Comparison of ENCODE assay signal across 8 cellular contexts in the genomic region with DNA sequence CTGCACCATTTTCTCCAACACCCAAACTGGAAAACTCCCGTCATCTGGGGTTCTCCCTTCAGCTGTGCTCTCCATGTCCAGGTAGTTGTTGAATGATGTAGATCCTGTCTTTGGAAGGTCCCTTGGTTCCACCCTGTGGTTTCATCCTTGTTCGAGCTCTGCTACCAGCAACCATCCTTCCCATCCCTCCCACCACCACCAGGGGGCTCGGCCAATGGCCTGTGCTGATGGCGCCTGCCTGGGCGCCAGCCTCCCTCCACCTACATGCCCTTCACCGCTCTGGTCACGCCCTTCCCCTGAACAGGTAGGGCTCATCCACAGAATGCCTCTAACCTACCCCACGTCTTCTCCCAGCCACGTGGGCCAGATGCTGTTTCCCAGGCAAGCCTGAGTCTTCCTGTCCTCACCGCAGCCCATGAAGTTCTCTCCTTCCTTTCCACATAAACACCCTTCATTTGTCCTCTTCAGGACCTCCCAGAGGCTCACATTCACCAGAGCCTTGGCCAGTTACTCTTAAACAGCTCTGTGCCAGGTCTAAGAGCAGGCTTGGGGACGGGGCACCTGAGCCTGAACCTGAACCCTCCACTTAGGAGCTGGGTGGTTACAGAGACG.
DNase-seq lines count a peak whose midpoint lies in the region; ATAC-seq and TF ChIP-seq lines count a peak whose summit lies in the region.

No MANE protein-coding gene starts in this region.

- no peak overlapping the region for H3K4me3 Mint-ChIP-seq in dendritic cell treated with granulocyte-macrophage colony-stimulating factor and Interleukin-4, amounts not matched to agents 40 ng/mL and 50 ng/mL, for 4 days

- no peaks in the 10 kb centered on the region for H3K9me3 Mint-ChIP-seq in dendritic cell treated with granulocyte-macrophage colony-stimulating factor and Interleukin-4, amounts not matched to agents 40 ng/mL and 50 ng/mL, for 4 days

- H3K9me3 ChIP-seq in OCI-LY1 (ENCODE audit: low read length) (peaks cover 11% of the 10 kb centered on the region), gastrocnemius medialis (no peaks in the 10 kb centered on the region)

- no peaks in the 10 kb centered on the region for H3K9me2 ChIP-seq in OCI-LY1 (ENCODE audit: low read depth, low read length)

- no peaks in the 10 kb centered on the region for H3F3A ChIP-seq in OCI-LY1 (ENCODE audit: insufficient read depth, low read length)

- in situ Hi-C loops in gastrocnemius medialis (cut with MboI; ENCODE audit: low sequenced_read_pairs in 4 of 4), result no loop called here

- no peaks in the 10 kb centered on the region for H3K36me3 Mint-ChIP-seq in dendritic cell treated with granulocyte-macrophage colony-stimulating factor and Interleukin-4, amounts not matched to agents 40 ng/mL and 50 ng/mL, for 4 days (ENCODE audit: low read depth)

- no peak overlapping the region for H3K4me2 ChIP-seq in OCI-LY1 (ENCODE audit: low read length)

- H3K27ac ChIP-seq in OCI-LY1 (ENCODE audit: low read depth, low read length, poor library complexity, severe bottlenecking), result no peak overlapping the region
- H3K27ac ChIP-seq in gastrocnemius medialis, result no peak overlapping the region

- intact Hi-C loops in dendritic cell treated with granulocyte-macrophage colony-stimulating factor and Interleukin-4, amounts not matched to agents 40 ng/mL and 50 ng/mL, for 4 days (cut with micrococcal nuclease), result no loop called here
- intact Hi-C loops in gastrocnemius medialis (cut with DNase I; ENCODE audit: low total_unique reads), result no loop called here

- peak overlapping the region; percentile 0 for H3K27ac Mint-ChIP-seq in dendritic cell treated with granulocyte-macrophage colony-stimulating factor and Interleukin-4, amounts not matched to agents 40 ng/mL and 50 ng/mL, for 4 days

- H3K36me3 ChIP-seq in OCI-LY1 (ENCODE audit: insufficient read depth, low read length) (peaks cover 3% of the 10 kb centered on the region; the same call in 1 of the 2 replicates), gastrocnemius medialis (no peaks in the 10 kb centered on the region)

- TF ChIP-seq CTCF in GM12873 (IDR thresholded peaks at IDR 0.05; ENCODE audit: insufficient read depth, low read depth, low read length, missing control alignments), result peak; percentile 96
- TF ChIP-seq CTCF in OCI-LY1 (IDR thresholded peaks at IDR 0.05; ENCODE audit: low read length), result peak; percentile 87
- TF ChIP-seq CTCF in gastrocnemius medialis (IDR thresholded peaks at IDR 0.05 in 4 of 5, conservative IDR thresholded peaks at IDR 0.05 in 1 of 5), result peak in 3 of 5 experiments; percentile 22 to 38 (median 33)

- ATAC-seq in gastrocnemius medialis, result no peak
- no peak for ATAC-seq in GM18868 (IDR thresholded peaks at IDR 0.05; ENCODE audit: unreplicated experiment)
- no peak for ATAC-seq in HG03460 (IDR thresholded peaks at IDR 0.05; ENCODE audit: unreplicated experiment)

- DNase-seq in gastrocnemius medialis (no peak), NCI-H1436 treated with DMSO at 0.1 percent for 48 hours (lab: John Stamatoyannopoulos, UW) (no peak)
- no peak for DNase-seq in activated CD4-positive, CD25-positive, alpha-beta regulatory T cell treated with anti-CD3 and anti-CD28 coated beads, Interleukin-2, amount 50 U/mL, for 72 hours

- no peaks in the 10 kb centered on the region for H3K79me2 ChIP-seq in OCI-LY1 (ENCODE audit: insufficient read depth, low read length)

- H2AFZ ChIP-seq in OCI-LY1 (ENCODE audit: low read length), result no peak overlapping the region

- H3K27me3 ChIP-seq in OCI-LY1 (ENCODE audit: insufficient read depth, low read length) (peaks cover 3% of the 10 kb centered on the region; the same call in 1 of the 2 replicates), gastrocnemius medialis (peaks cover 0 to 9% (median 6%) of the 10 kb centered on the region in 3 donors)

- H3K4me1 ChIP-seq in OCI-LY1 (ENCODE audit: insufficient read depth, low read length, severe bottlenecking) (peaks cover 35% of the 10 kb centered on the region), gastrocnemius medialis (no peaks in the 10 kb centered on the region)

- H3K27me3 Mint-ChIP-seq in dendritic cell treated with granulocyte-macrophage colony-stimulating factor and Interleukin-4, amounts not matched to agents 40 ng/mL and 50 ng/mL, for 4 days, result peaks cover 7% of the 10 kb centered on the region

- no peak overlapping the region for H3K4me3 ChIP-seq in OCI-LY1 (ENCODE audit: low read depth, low read length, poor library complexity, severe bottlenecking)
- H3K4me3 ChIP-seq in gastrocnemius medialis, result no peak overlapping the region

- no peak for TF ChIP-seq POLR2A in gastrocnemius medialis (IDR thresholded peaks at IDR 0.05)

- H4K20me1 ChIP-seq in OCI-LY1 (ENCODE audit: insufficient read depth, low read length), result no peaks in the 10 kb centered on the region

- no peak overlapping the region for H3K9ac ChIP-seq in OCI-LY1 (ENCODE audit: low read length)

- peaks cover 68% of the 10 kb centered on the region for H3K4me1 Mint-ChIP-seq in dendritic cell treated with granulocyte-macrophage colony-stimulating factor and Interleukin-4, amounts not matched to agents 40 ng/mL and 50 ng/mL, for 4 days (ENCODE audit: low read depth)

Comparison
In these comparisons a context has a peak if more than half of its experiments do, and no peak if none do; other contexts are left out.
1. CTCF ChIP-seq: peak in every context shown above with its lines; median percentile 96 in GM12873; 87 in OCI-LY1; 33 in gastrocnemius medialis.